ENCODE assay signal across 8 cellular contexts in the genomic region with DNA sequence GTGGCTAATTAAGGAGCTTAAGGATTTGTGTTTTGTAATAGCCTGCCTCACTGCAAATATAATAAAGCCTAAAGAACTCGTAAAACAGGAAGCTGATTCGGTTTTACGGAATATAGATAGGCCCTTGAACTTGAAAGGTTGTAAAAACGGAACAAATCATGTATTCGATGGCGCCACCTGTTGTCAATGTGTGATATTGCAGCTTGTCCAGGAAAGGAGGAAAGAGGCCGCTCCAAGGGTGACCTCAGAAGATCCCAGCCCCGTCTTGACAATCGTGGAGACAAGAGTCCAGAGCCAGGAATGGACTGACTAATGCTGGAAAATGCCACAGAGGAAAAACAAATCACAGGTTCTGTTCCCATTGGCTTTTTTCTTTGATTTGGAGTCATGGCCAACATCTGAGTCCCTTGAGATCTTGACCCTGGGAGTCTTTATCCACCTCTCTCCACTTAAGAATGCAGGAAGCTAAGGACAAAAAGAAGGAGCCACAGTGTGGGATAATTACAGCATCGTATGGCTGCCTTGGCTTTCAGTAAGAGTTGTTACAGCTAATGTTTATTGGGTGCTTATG. TPM values are rescaled to one million over a fixed set of nuclear protein-coding genes. Genes with fewer than 3 reads are reported as not detected.
DNase-seq lines count a peak whose midpoint lies in the region; ATAC-seq and TF ChIP-seq lines count a peak whose summit lies in the region.

No MANE protein-coding gene starts in this region.

- no peaks in the 10 kb centered on the region for H3K27me3 ChIP-seq in aorta (ENCODE audit: control insufficient read depth in 1 of 2, insufficient read depth in 2 of 2, low read length in 1 of 2)

- intact Hi-C loops in aorta (cut with DNase I), result loop anchor here (5.0 to 10.0 kb wide), 2 partner anchors 446 to 603 kb away; no protein-coding TSS in a partner anchor

- peak; percentile 40 for DNase-seq in GOT3 (lab: John Stamatoyannopoulos, UW)
- DNase-seq in NCI-H526 (lab: John Stamatoyannopoulos, UW), result peak; percentile 47 to 73
- DNase-seq in activated CD8-positive, alpha-beta memory T cell treated with anti-CD3 and anti-CD28 coated beads, Interleukin-2, amount 10 ng/mL, durations not matched to agents 7 days and 5 days, result peak; percentile 42
- DNase-seq in fibroblast of pulmonary artery (ENCODE audit: low read depth), result peak; percentile 69
- peak; percentile 71 for DNase-seq in neural crest cell (ENCODE audit: low read depth, low spot score)
- peak in 1 of 2 donors; percentile 78 for DNase-seq in aorta

- 4 to 5% methylated on average over 10 of the region's 10 CpGs for WGBS in aorta, 2 donors

- H3K27ac ChIP-seq in C4-2B (no peak overlapping the region), aorta (ENCODE audit: low read depth in 1 of 2, low read length in 2 of 2) (no peak overlapping the region)

- H3K4me3 ChIP-seq in fibroblast of pulmonary artery (replicated peaks; ENCODE audit: low read depth, low read length) (no peak overlapping the region), aorta (ENCODE audit: low read length in 2 of 2) (no peak overlapping the region)

- H3K4me1 Mint-ChIP-seq in activated CD8-positive, alpha-beta memory T cell treated with anti-CD3 and anti-CD28 coated beads, Interleukin-2, amount 10 ng/mL, durations not matched to agents 7 days and 5 days, result no peaks in the 10 kb centered on the region
- H3K4me1 Mint-ChIP-seq in neural crest cell, result no peaks in the 10 kb centered on the region

- H3K4me1 ChIP-seq in aorta (ENCODE audit: control insufficient read depth in 1 of 2, insufficient read depth in 2 of 2, low read length in 2 of 2), result no peaks in the 10 kb centered on the region

- H3K9me3 ChIP-seq in aorta (ENCODE audit: control insufficient read depth, low read length), result no peaks in the 10 kb centered on the region

- no peaks in the 10 kb centered on the region for H3K36me3 ChIP-seq in aorta (ENCODE audit: control insufficient read depth in 1 of 2, insufficient read depth in 2 of 2, low read length in 1 of 2)

- H3K27me3 Mint-ChIP-seq in activated CD8-positive, alpha-beta memory T cell treated with anti-CD3 and anti-CD28 coated beads, Interleukin-2, amount 10 ng/mL, durations not matched to agents 7 days and 5 days, result peaks cover 5% of the 10 kb centered on the region
- peaks cover 88% of the 10 kb centered on the region for H3K27me3 Mint-ChIP-seq in neural crest cell (ENCODE audit: low read depth)

- no peak overlapping the region for H3K4me3 Mint-ChIP-seq in activated CD8-positive, alpha-beta memory T cell treated with anti-CD3 and anti-CD28 coated beads, Interleukin-2, amount 10 ng/mL, durations not matched to agents 7 days and 5 days
- no peak overlapping the region for H3K4me3 Mint-ChIP-seq in neural crest cell

- no peak for ATAC-seq in activated CD8-positive, alpha-beta memory T cell treated with anti-CD3 and anti-CD28 coated beads, Interleukin-2, amount 10 ng/mL, durations not matched to agents 7 days and 5 days
- peak; percentile 82 for ATAC-seq in aorta (ENCODE audit: low FRiP score)
- ATAC-seq in GM21786 (IDR thresholded peaks at IDR 0.05; ENCODE audit: unreplicated experiment), result no peak

- no peaks in the 10 kb centered on the region for H3K36me3 Mint-ChIP-seq in activated CD8-positive, alpha-beta memory T cell treated with anti-CD3 and anti-CD28 coated beads, Interleukin-2, amount 10 ng/mL, durations not matched to agents 7 days and 5 days
- H3K36me3 Mint-ChIP-seq in neural crest cell (ENCODE audit: low read depth), result no peaks in the 10 kb centered on the region

- H3K27ac Mint-ChIP-seq in activated CD8-positive, alpha-beta memory T cell treated with anti-CD3 and anti-CD28 coated beads, Interleukin-2, amount 10 ng/mL, durations not matched to agents 7 days and 5 days, result no peak overlapping the region
- no peak overlapping the region for H3K27ac Mint-ChIP-seq in neural crest cell (ENCODE audit: unreplicated experiment)

- no peaks in the 10 kb centered on the region for H3K9me3 Mint-ChIP-seq in activated CD8-positive, alpha-beta memory T cell treated with anti-CD3 and anti-CD28 coated beads, Interleukin-2, amount 10 ng/mL, durations not matched to agents 7 days and 5 days (ENCODE audit: low read depth)
- H3K9me3 Mint-ChIP-seq in neural crest cell, result no peaks in the 10 kb centered on the region

- peak; percentile 73 for TF ChIP-seq CTCF in C4-2B (conservative IDR thresholded peaks at IDR 0.05)
- TF ChIP-seq CTCF in fibroblast of pulmonary artery (IDR thresholded peaks at IDR 0.05; ENCODE audit: low read length, missing control alignments), result peak; percentile 75
- peak; percentile 84 for TF ChIP-seq CTCF in neural crest cell (conservative IDR thresholded peaks at IDR 0.05)

- CTCF ChIA-PET in activated CD8-positive, alpha-beta memory T cell treated with anti-CD3 and anti-CD28 coated beads, Interleukin-2, amount 10 ng/mL, durations not matched to agents 7 days and 5 days (lab: Charles Lee), result interaction anchor here (0.7 to 1.8 kb wide), 12 partner anchors 9 to 609 kb away, joined by 3 to 13 read pairs (median 4); no protein-coding TSS in a partner anchor

RNA-seq across cellular contexts. Expression of gene IGSF21, which starts 7.0 kb away (rescaled TPM):
- total RNA-seq in activated CD8-positive, alpha-beta memory T cell treated with anti-CD3 and anti-CD28 coated beads, Interleukin-2, amount 10 ng/mL, durations not matched to agents 7 days and 5 days, result not detected
- total RNA-seq in neural crest cell (0.35 TPM in 1 of 2 replicates, not detected in the other), aorta (10 to 100 TPM in 1 of 2 donors, 1 to 10 TPM in 1; 5.2 to 10.1 TPM)
- polyA plus RNA-seq in aorta, result 1 to 10 TPM in 1 of 2 donors, under 1 TPM in 1; 0.95 to 2.4 TPM
